In the genomic region with DNA sequence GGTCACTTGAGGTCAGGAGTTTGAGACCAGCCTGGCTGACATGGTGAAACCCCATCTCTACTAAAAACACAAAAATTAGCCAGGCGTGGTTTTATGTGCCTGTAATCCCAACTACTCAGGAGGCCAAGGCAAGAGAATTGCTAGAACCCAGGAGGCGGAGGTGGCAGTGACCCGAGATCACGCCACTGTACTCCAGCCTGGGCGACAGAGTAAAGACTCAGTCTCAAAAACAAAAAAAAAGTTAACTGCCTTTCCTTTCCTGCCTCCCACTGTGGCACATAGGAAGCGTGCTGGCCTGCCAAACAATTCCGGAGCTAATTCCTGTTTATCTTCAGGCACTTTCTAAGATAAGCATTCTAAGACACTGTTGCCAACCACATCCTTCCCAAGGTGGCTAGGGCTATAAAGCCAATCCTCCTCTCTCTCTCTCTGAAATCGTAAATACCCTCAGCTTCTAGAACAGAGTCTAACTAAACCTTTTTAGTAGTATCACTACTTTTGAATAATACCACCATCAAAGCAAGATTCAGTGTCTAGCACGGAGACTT, we compare ENCODE assay signal across 10 cellular contexts. TPM values are rescaled to one million over a fixed set of nuclear protein-coding genes. Genes with fewer than 3 reads are reported as not detected.
DNase-seq lines count a peak whose midpoint lies in the region; ATAC-seq and TF ChIP-seq lines count a peak whose summit lies in the region.
"Had no signal": no experiment of that assay in that cellular context is flagged by ENCODE, and none has a peak within 500 bp of the region (broad histone marks: within the 10 kb centered on the region; RNA-seq: fewer than 3 reads in every experiment).

No MANE protein-coding gene starts in this region.

- peaks cover 12% of the 10 kb centered on the region for H3K36me3 Mint-ChIP-seq in activated naive CD4-positive, alpha-beta T cell treated with anti-CD3 and anti-CD28 coated beads, Interleukin-2, amount 50 U/mL, for 24 hours
- H3K36me3 Mint-ChIP-seq in activated CD8-positive, alpha-beta T cell treated with anti-CD3 and anti-CD28 coated beads, Interleukin-2, amount 10 ng/mL, durations not matched to agents 7 days and 5 days (ENCODE audit: low read depth) = peaks cover 48% of the 10 kb centered on the region

- no peaks in the 10 kb centered on the region for H3K9me2 ChIP-seq in OCI-LY7 (ENCODE audit: insufficient read depth, low read length)

- H3K4me3 Mint-ChIP-seq in activated naive CD4-positive, alpha-beta T cell treated with anti-CD3 and anti-CD28 coated beads, Interleukin-2, amount 50 U/mL, for 24 hours = peak overlapping the region; percentile 23
- peak overlapping the region; percentile 16 for H3K4me3 Mint-ChIP-seq in activated CD8-positive, alpha-beta T cell treated with anti-CD3 and anti-CD28 coated beads, Interleukin-2, amount 10 ng/mL, durations not matched to agents 7 days and 5 days
- H3K4me3 Mint-ChIP-seq: memory B cell had no signal

- no peak overlapping the region for H3K4me2 ChIP-seq in OCI-LY7 (ENCODE audit: low read length)

- 55 to 63% methylated on average over 9 of the region's 9 CpGs for WGBS in testis, 2 donors

- intact Hi-C loops in testis (cut with DNase I; ENCODE audit: low total_unique reads) = no loop called here
- intact Hi-C loops in OCI-LY7 (cut with micrococcal nuclease; ENCODE audit: unreplicated experiment) = no loop called here

- DNase-seq in activated naive CD4-positive, alpha-beta T cell treated with anti-CD3 and anti-CD28 coated beads, Interleukin-2, amount 50 U/mL, for 16 hours = no peak
- no peak for DNase-seq in activated CD8-positive, alpha-beta T cell treated with anti-CD3 and anti-CD28 coated beads, Interleukin-2, amount 10 ng/mL, durations not matched to agents 7 days and 5 days
- no peak for DNase-seq in right atrium auricular region (ENCODE audit: low spot score)
- peak; percentile 64 for DNase-seq in testis
- no peak for DNase-seq in OCI-LY7 (ENCODE audit: low spot score)
- DNase-seq in NCI-H2196 (lab: John Stamatoyannopoulos, UW; ENCODE audit: unreplicated experiment) = no peak
- DNase-seq: SIG-M5 had no signal

- no peaks in the 10 kb centered on the region for H3K27me3 Mint-ChIP-seq in activated naive CD4-positive, alpha-beta T cell treated with anti-CD3 and anti-CD28 coated beads, Interleukin-2, amount 50 U/mL, for 24 hours
- no peaks in the 10 kb centered on the region for H3K27me3 Mint-ChIP-seq in activated CD8-positive, alpha-beta T cell treated with anti-CD3 and anti-CD28 coated beads, Interleukin-2, amount 10 ng/mL, durations not matched to agents 7 days and 5 days (ENCODE audit: low read depth)
- H3K27me3 Mint-ChIP-seq: memory B cell had no signal

- peaks cover 56% of the 10 kb centered on the region for H3K4me1 Mint-ChIP-seq in activated naive CD4-positive, alpha-beta T cell treated with anti-CD3 and anti-CD28 coated beads, Interleukin-2, amount 50 U/mL, for 24 hours
- peaks cover 64% of the 10 kb centered on the region for H3K4me1 Mint-ChIP-seq in activated CD8-positive, alpha-beta T cell treated with anti-CD3 and anti-CD28 coated beads, Interleukin-2, amount 10 ng/mL, durations not matched to agents 7 days and 5 days (ENCODE audit: low read depth)

- peaks cover 56% of the 10 kb centered on the region for H3K36me3 ChIP-seq in right atrium auricular region
- H3K36me3 ChIP-seq in testis (ENCODE audit: low read depth, missing control alignments) = no peaks in the 10 kb centered on the region
- H3K36me3 ChIP-seq in OCI-LY7 (ENCODE audit: insufficient read depth, low read length) = no peaks in the 10 kb centered on the region

- peak overlapping the region; percentile 88 for H3K27ac Mint-ChIP-seq in activated naive CD4-positive, alpha-beta T cell treated with anti-CD3 and anti-CD28 coated beads, Interleukin-2, amount 50 U/mL, for 24 hours
- peak overlapping the region; percentile 81 for H3K27ac Mint-ChIP-seq in activated CD8-positive, alpha-beta T cell treated with anti-CD3 and anti-CD28 coated beads, Interleukin-2, amount 10 ng/mL, durations not matched to agents 7 days and 5 days

- H3K27me3 ChIP-seq in right atrium auricular region = no peaks in the 10 kb centered on the region
- H3K27me3 ChIP-seq in testis = no peaks in the 10 kb centered on the region

- no TSS peak for BruUV-seq in OCI-LY7 (replicated peaks; lab: Mats Ljungman, UMichigan)

- no peaks in the 10 kb centered on the region for H3K9me3 ChIP-seq in right atrium auricular region
- H3K9me3 ChIP-seq in testis = no peaks in the 10 kb centered on the region
- H3K9me3 ChIP-seq in OCI-LY7 (ENCODE audit: low read length) = no peaks in the 10 kb centered on the region

- CTCF ChIA-PET in activated CD8-positive, alpha-beta T cell treated with anti-CD3 and anti-CD28 coated beads, Interleukin-2, amount 10 ng/mL, durations not matched to agents 7 days and 5 days (lab: Charles Lee) = interaction anchor here (0.9 to 7.9 kb wide), 10 partner anchors 9 to 349 kb away, joined by 3 to 144 read pairs (median 9); partner anchors contain the start of genes COG3, SLC25A30 and TPT1
- CTCF ChIA-PET in OCI-LY7 (lab: Charles Lee; ENCODE audit: unreplicated experiment) = no interaction called here

- H3K4me3 ChIP-seq in right atrium auricular region (no peak overlapping the region), testis (no peak overlapping the region), OCI-LY7 (ENCODE audit: low read depth, low read length, poor library complexity, severe bottlenecking) (no peak overlapping the region)

- H3K79me2 ChIP-seq in OCI-LY7 (ENCODE audit: insufficient read depth, low read depth, low read length) = no peaks in the 10 kb centered on the region

- TF ChIP-seq POLR2A in testis (IDR thresholded peaks at IDR 0.05) = no peak

- H3K27ac ChIP-seq in right atrium auricular region = peak overlapping the region; percentile 59 to 76
- H3K27ac ChIP-seq in testis = peak overlapping the region in 1 of 2 donors; percentile 64
- H3K27ac ChIP-seq in OCI-LY7 (ENCODE audit: low read depth, low read length, poor library complexity, severe bottlenecking) = no peak overlapping the region

- no peaks in the 10 kb centered on the region for H3K9me3 Mint-ChIP-seq in activated naive CD4-positive, alpha-beta T cell treated with anti-CD3 and anti-CD28 coated beads, Interleukin-2, amount 50 U/mL, for 24 hours
- H3K9me3 Mint-ChIP-seq in activated CD8-positive, alpha-beta T cell treated with anti-CD3 and anti-CD28 coated beads, Interleukin-2, amount 10 ng/mL, durations not matched to agents 7 days and 5 days (ENCODE audit: insufficient read depth) = no peaks in the 10 kb centered on the region
- H3K9me3 Mint-ChIP-seq: memory B cell had no signal

- POLR2A ChIA-PET in activated CD8-positive, alpha-beta T cell treated with anti-CD3 and anti-CD28 coated beads, Interleukin-2, amount 10 ng/mL, durations not matched to agents 7 days and 5 days (lab: Charles Lee) = interaction anchor here (0.6 to 1.5 kb wide), 6 partner anchors 13 to 68 kb away, joined by 3 to 7 read pairs (median 4); partner anchors contain the start of genes COG3, SLC25A30 and TPT1
- POLR2A ChIA-PET in OCI-LY7 (lab: Charles Lee) = no interaction called here

- TF ChIP-seq CTCF in right atrium auricular region (IDR thresholded peaks at IDR 0.05) = no peak
- no peak for TF ChIP-seq CTCF in testis (IDR thresholded peaks at IDR 0.05)
- no peak for TF ChIP-seq CTCF in OCI-LY7 (conservative IDR thresholded peaks at IDR 0.05; ENCODE audit: low read length)

- no peaks in the 10 kb centered on the region for H4K20me1 ChIP-seq in OCI-LY7 (ENCODE audit: insufficient read depth, low read length)

- peaks cover 0 to 28% of the 10 kb centered on the region in 2 donors for H3K4me1 ChIP-seq in right atrium auricular region
- peaks cover 18% of the 10 kb centered on the region for H3K4me1 ChIP-seq in testis
- no peaks in the 10 kb centered on the region for H3K4me1 ChIP-seq in OCI-LY7 (ENCODE audit: insufficient read depth, low read length, poor library complexity, severe bottlenecking)

- no peak overlapping the region for H2AFZ ChIP-seq in OCI-LY7 (ENCODE audit: low read length)

- no peak for ATAC-seq in activated CD8-positive, alpha-beta T cell treated with anti-CD3 and anti-CD28 coated beads, Interleukin-2, amount 10 ng/mL, durations not matched to agents 7 days and 5 days
- ATAC-seq in GM18867 (IDR thresholded peaks at IDR 0.05; ENCODE audit: unreplicated experiment) = no peak

RNA-seq across cellular contexts. Expression of gene SLC25A30, which starts 21.6 kb away (rescaled TPM):
- total RNA-seq in activated CD8-positive, alpha-beta T cell treated with anti-CD3 and anti-CD28 coated beads, Interleukin-2, amount 10 ng/mL, durations not matched to agents 7 days and 5 days = 10 to 100 TPM; 19.0 to 19.7 TPM
- 10 to 100 TPM; 32.6 to 38.4 TPM for total RNA-seq in right atrium auricular region
- total RNA-seq in testis = 10 to 100 TPM; 15.7 to 16.4 TPM
- polyA plus RNA-seq in testis (ENCODE audit: insufficient read depth, low read depth, low replicate concordance) = 14.5 TPM
- total RNA-seq in OCI-LY7 (2014; rRNA removed; shearing (Covaris generic)) = 0.46 and 1.5 TPM in 2 replicates
- 0.35 and 0.78 TPM in 2 replicates for total RNA-seq in OCI-LY7 (2022)

RNA-seq across cellular contexts. Expression of gene TPT1, which starts 55.6 kb away (rescaled TPM):
- total RNA-seq in activated CD8-positive, alpha-beta T cell treated with anti-CD3 and anti-CD28 coated beads, Interleukin-2, amount 10 ng/mL, durations not matched to agents 7 days and 5 days = 1,000 to 10,000 TPM; 3,981 to 4,076 TPM
- total RNA-seq in right atrium auricular region (1,000 to 10,000 TPM; 2,150 to 2,159 TPM), testis (1,000 to 10,000 TPM in 1 of 2 donors, 100 to 1,000 TPM in 1; 789 to 1,272 TPM), OCI-LY7 (2022) (2,337 and 2,698 TPM in 2 replicates)
- 2,831 TPM for polyA plus RNA-seq in testis (ENCODE audit: insufficient read depth, low read depth, low replicate concordance)
- 1,996 and 2,481 TPM in 2 replicates for total RNA-seq in OCI-LY7 (2014; rRNA removed; shearing (Covaris generic))

Comparison
In these comparisons a context has a peak if more than half of its experiments do, and no peak if none do; other contexts are left out.
1. RNA of gene SLC25A30, which starts 21.6 kb away (total RNA-seq): 32.6 to 38.4 TPM in right atrium auricular region, 19.0 to 19.7 TPM in activated CD8-positive, alpha-beta T cell treated with anti-CD3 and anti-CD28 coated beads, Interleukin-2, amount 10 ng/mL, durations not matched to agents 7 days and 5 days and 15.7 to 16.4 TPM in testis; 0.35 to 1.5 TPM in OCI-LY7; every median in the first group is over 4 times any median in the second.